In the genomic region with DNA sequence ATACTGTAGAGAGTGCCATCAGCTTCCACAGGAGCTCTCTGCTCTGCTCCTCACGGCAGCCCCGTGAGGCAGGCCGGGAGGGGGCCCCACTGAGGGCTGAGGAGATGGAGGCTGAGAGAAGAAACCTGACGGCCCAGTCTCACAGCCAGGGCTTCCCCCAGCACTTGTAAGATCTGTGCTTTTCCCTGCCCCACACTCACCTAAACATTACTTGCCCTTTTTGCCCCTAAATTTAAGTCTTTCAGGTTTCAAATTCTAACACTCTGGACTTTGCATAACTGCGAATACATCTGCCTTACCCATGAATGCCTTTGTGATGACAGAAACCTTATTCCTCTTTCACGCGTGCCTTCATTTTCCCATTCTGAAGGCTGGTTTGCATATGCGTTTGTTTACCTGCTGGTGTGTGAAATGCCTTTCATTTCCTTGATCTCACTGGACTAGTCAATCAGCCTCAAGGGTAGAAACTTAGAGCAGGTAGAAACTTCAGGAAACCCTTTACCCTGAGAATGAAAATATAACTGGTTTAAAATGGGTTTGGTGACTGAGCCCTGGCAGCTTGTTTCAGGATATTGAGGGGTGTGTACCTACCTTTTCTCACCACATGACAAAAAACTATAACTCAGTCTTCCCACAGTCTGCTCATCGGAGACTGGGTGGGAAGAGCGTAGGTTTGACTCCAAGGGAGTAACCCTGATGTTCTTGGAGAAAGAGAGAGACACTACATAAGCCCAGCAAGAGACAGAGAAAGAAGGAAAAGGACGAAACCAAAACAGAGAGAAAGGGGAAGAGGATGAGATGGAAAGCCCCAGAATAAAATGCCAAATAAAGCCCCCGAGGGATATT, we compare ENCODE assay signal across 13 cellular contexts. TPM values are rescaled to one million over a fixed set of nuclear protein-coding genes. Genes with fewer than 3 reads are reported as not detected.
DNase-seq lines count a peak whose midpoint lies in the region; ATAC-seq and TF ChIP-seq lines count a peak whose summit lies in the region.
"Had no signal": no experiment of that assay in that cellular context is flagged by ENCODE, and none has a peak within 500 bp of the region (broad histone marks: within the 10 kb centered on the region; RNA-seq: fewer than 3 reads in every experiment).

No MANE protein-coding gene starts in this region.

- H3K9me3 ChIP-seq in ascending aorta, result no peaks in the 10 kb centered on the region

- H3K27ac Mint-ChIP-seq in endothelial cell (ENCODE audit: unreplicated experiment), result peak overlapping the region; percentile 57

- H3K36me3 Mint-ChIP-seq in endothelial cell (ENCODE audit: low read depth, unreplicated experiment), result no peaks in the 10 kb centered on the region

- no peaks in the 10 kb centered on the region for H3K36me3 ChIP-seq in ascending aorta

- ATAC-seq in GM19467 (IDR thresholded peaks at IDR 0.05; ENCODE audit: unreplicated experiment) (peak; percentile 50), HG03139 (IDR thresholded peaks at IDR 0.05; ENCODE audit: unreplicated experiment) (peak; percentile 50), GM18870 (IDR thresholded peaks at IDR 0.05; ENCODE audit: unreplicated experiment) (no peak)
- ATAC-seq: left lobe of liver had no signal

- no peaks in the 10 kb centered on the region for H3K27me3 ChIP-seq in ascending aorta

- no peak overlapping the region for H3K27ac ChIP-seq in ascending aorta
- no peak overlapping the region for H3K27ac ChIP-seq in RWPE1
- H3K27ac ChIP-seq: skin epidermis had no signal

- peaks cover 2% of the 10 kb centered on the region for H3K27me3 Mint-ChIP-seq in endothelial cell (ENCODE audit: unreplicated experiment)

- H3K4me1 ChIP-seq in ascending aorta, result no peaks in the 10 kb centered on the region

- H3K4me3 Mint-ChIP-seq in endothelial cell (ENCODE audit: unreplicated experiment), result no peak overlapping the region

- intact Hi-C loops in ascending aorta (cut with DNase I), result no loop called here

- no peak overlapping the region for H3K4me3 ChIP-seq in ascending aorta
- H3K4me3 ChIP-seq: skin epidermis had no signal

- peak; percentile 80 for DNase-seq in GM10248 (ENCODE audit: extremely low spot score)
- peak; percentile 41 for DNase-seq in endothelial cell (ENCODE audit: low spot score)
- DNase-seq in ascending aorta (ENCODE audit: low spot score in 2 of 2), result no peak
- DNase-seq in RWPE1 (ENCODE audit: low spot score), result no peak
- no peak for DNase-seq in activated naive CD4-positive, alpha-beta T cell treated with Interleukin-2 at 50 U/mL for 16 hours
- DNase-seq: C1 segment of cervical spinal cord, cortex of kidney, NCI-H82 had no signal

- H3K4me1 Mint-ChIP-seq in endothelial cell (ENCODE audit: unreplicated experiment), result peaks cover 11% of the 10 kb centered on the region

- TF ChIP-seq CTCF in GM10248 (IDR thresholded peaks at IDR 0.05; ENCODE audit: control extremely low read depth, extremely low read depth, low read depth, missing control alignments) (peak; percentile 56), endothelial cell (IDR thresholded peaks at IDR 0.05; ENCODE audit: unreplicated experiment) (no peak), ascending aorta (IDR thresholded peaks at IDR 0.05) (no peak), RWPE1 (conservative IDR thresholded peaks at IDR 0.05; ENCODE audit: low read depth) (no peak)

- H3K9me3 Mint-ChIP-seq in endothelial cell (ENCODE audit: unreplicated experiment), result no peaks in the 10 kb centered on the region

- CTCF ChIA-PET in GM10248 (lab: Yijun Ruan, JAX) (interaction anchor here (0.6 to 3.9 kb wide), 15 partner anchors 10 to 232 kb away, joined by 3 to 16 read pairs (median 3); partner anchors contain the start of gene SLC12A8), RWPE1 (lab: Yijun Ruan, JAX) (no interaction called here)

- POLR2A ChIA-PET in GM10248 (lab: Yijun Ruan, JAX), result no interaction called here
- POLR2A ChIA-PET in RWPE1 (lab: Yijun Ruan, JAX; ENCODE audit: low non-redundant PET), result no interaction called here

RNA-seq across cellular contexts. Expression of gene SLC12A8, which starts 20.1 kb away (rescaled TPM):
- 0.54 TPM for total RNA-seq in endothelial cell (ENCODE audit: unreplicated experiment)
- not detected for total RNA-seq in ascending aorta

Comparison
In these comparisons a context has a peak if more than half of its experiments do, and no peak if none do; other contexts are left out.
1. DNase-seq: peak in GM10248 (single experiment) and endothelial cell (single experiment); none in ascending aorta (0 of 2), RWPE1 (single experiment) and activated naive CD4-positive, alpha-beta T cell treated with Interleukin-2 at 50 U/mL for 16 hours (single experiment).